ENCODE assay signal across 8 cellular contexts in genomic region chr3:52444860-52445793, GRCh38. TPM values are rescaled to one million over a fixed set of nuclear protein-coding genes. Genes with fewer than 3 reads are reported as not detected.
DNase-seq lines count a peak whose midpoint lies in the region; ATAC-seq, FAIRE-seq and TF ChIP-seq lines count a peak whose summit lies in the region.

TSS of gene SEMA3G (minus strand) at chr3:52445103. CDS start at chr3:52445027, 76 bp downstream.

- H3K27me3 ChIP-seq in H1 (replicated peaks in 1 of 4; ENCODE audit: control insufficient read depth in 3 of 4, extremely low read depth in 1 of 4, insufficient read depth in 3 of 4, low read length in 3 of 4) = 0 out of 7 replicates have a peak, but pooled peaks cover 0 to 2% (median 0%) of the 10 kb centered on the region in 4 experiments

- no peaks in the 10 kb centered on the region for H3K36me3 Mint-ChIP-seq in activated CD8-positive, alpha-beta T cell treated with anti-CD3 and anti-CD28 coated beads, Interleukin-2, amount 10 ng/mL, durations not matched to agents 7 days and 5 days (ENCODE audit: low read depth)
- H3K36me3 Mint-ChIP-seq in naive B cell = no peaks in the 10 kb centered on the region

- peak within 1 kb of the TSS; percentile 99; the same call in 1 of the 2 replicates for H2BK15ac ChIP-seq in H1 (ENCODE audit: low read length)

- peak within 1 kb of the TSS; percentile 98 for H2AK5ac ChIP-seq in H1 (ENCODE audit: low read depth, low read length)

- peak within 1 kb of the TSS; percentile 87; the same call in 1 of the 2 replicates for H2BK5ac ChIP-seq in H1 (ENCODE audit: low read depth, low read length)

- H2BK120ac ChIP-seq in H1 (replicated peaks; ENCODE audit: low read depth, low read length) = no peak within 1 kb of the TSS

- POLR2A ChIA-PET in activated CD8-positive, alpha-beta T cell treated with anti-CD3 and anti-CD28 coated beads, Interleukin-2, amount 10 ng/mL, durations not matched to agents 7 days and 5 days (lab: Charles Lee) = interaction anchor here (1.5 kb wide), 1 partner anchor 33 kb away, joined by 9 read pairs; no protein-coding TSS in a partner anchor
- POLR2A ChIA-PET in H1 (lab: Charles Lee; ENCODE audit: partially characterized antibody) = interaction anchor here (0.6 to 12.3 kb wide), 9 partner anchors 8 to 774 kb away, joined by 3 to 112 read pairs (median 3); partner anchors contain the start of genes RPL29, TNNC1 and UQCC5

- peaks cover 19% of the 10 kb centered on the region for H3K4me1 Mint-ChIP-seq in activated CD8-positive, alpha-beta T cell treated with anti-CD3 and anti-CD28 coated beads, Interleukin-2, amount 10 ng/mL, durations not matched to agents 7 days and 5 days (ENCODE audit: low read depth)
- peaks cover 5 to 20% (median 10%) of the 10 kb centered on the region in 3 donors for H3K4me1 Mint-ChIP-seq in naive B cell

- H2BK20ac ChIP-seq in H1 (ENCODE audit: low read length) = no peak within 1 kb of the TSS

- no peaks in the 10 kb centered on the region for H3K79me2 ChIP-seq in H1 (ENCODE audit: control insufficient read depth in 1 of 2, insufficient read depth in 2 of 2, low read length in 2 of 2)

- H3K9ac ChIP-seq in H1 (replicated peaks in 1 of 4; ENCODE audit: extremely low read depth in 1 of 4, low read depth in 3 of 4, low read length in 3 of 4) = 0 out of 7 replicates have a peak within 1 kb of the TSS, but pooled peaks of 1 of the 4 experiments have one; percentile 11

- H3K27ac Mint-ChIP-seq in activated CD8-positive, alpha-beta T cell treated with anti-CD3 and anti-CD28 coated beads, Interleukin-2, amount 10 ng/mL, durations not matched to agents 7 days and 5 days = peak within 1 kb of the TSS; percentile 30
- no peak within 1 kb of the TSS for H3K27ac Mint-ChIP-seq in naive B cell

- H3K23ac ChIP-seq in H1 (ENCODE audit: insufficient read length) = no peak within 1 kb of the TSS

- TF ChIP-seq POLR2A in H1 (IDR thresholded peaks at IDR 0.05; ENCODE audit: control extremely low read depth in 1 of 2, low read depth in 2 of 2, low read length in 2 of 2) = peak in 1 of 2 experiments; percentile 71; a peak in 2 of 3 replicates

- H3K4me3 ChIP-seq in H1 (ENCODE audit: extremely low read depth in 1 of 4, insufficient read depth in 2 of 4, low read depth in 3 of 4, low read length in 4 of 4) = peak within 1 kb of the TSS in 1 of 4 experiments; percentile 38; a peak in 2 of 8 replicates

- H3K4me2 ChIP-seq in H1 (ENCODE audit: insufficient read depth in 1 of 2, low read depth in 2 of 2, low read length in 2 of 2) = peak within 1 kb of the TSS; percentile 40 to 59

- no peaks in the 10 kb centered on the region for H3K36me3 ChIP-seq in H1 (ENCODE audit: control insufficient read depth in 2 of 4, insufficient read depth in 4 of 4, low read length in 3 of 4)

- H4K8ac ChIP-seq in H1 (ENCODE audit: extremely low read depth, insufficient read depth, low read length) = peak within 1 kb of the TSS; percentile 30

- H3K4me3 Mint-ChIP-seq in activated CD8-positive, alpha-beta T cell treated with anti-CD3 and anti-CD28 coated beads, Interleukin-2, amount 10 ng/mL, durations not matched to agents 7 days and 5 days = no peak within 1 kb of the TSS
- H3K4me3 Mint-ChIP-seq in naive B cell = peak within 1 kb of the TSS in 1 of 8 donors; percentile 80

- TF ChIP-seq EP300 in H1 (IDR thresholded peaks at IDR 0.05; ENCODE audit: borderline replicate concordance in 1 of 2, low read depth in 2 of 2, low read length in 2 of 2) = no peak

- no peaks in the 10 kb centered on the region for H3K27me3 Mint-ChIP-seq in activated CD8-positive, alpha-beta T cell treated with anti-CD3 and anti-CD28 coated beads, Interleukin-2, amount 10 ng/mL, durations not matched to agents 7 days and 5 days (ENCODE audit: low read depth)
- peaks cover 0 to 13% (median 0%) of the 10 kb centered on the region in 3 donors for H3K27me3 Mint-ChIP-seq in naive B cell

- 47% methylated on average over 12 of the region's 19 CpGs; no CpG with 5 or more reads in 1 of the 2 experiments for WGBS in H1 (ENCODE audit: extremely low coverage in 1 of 2, insufficient coverage in 1 of 2, insufficient read length in 1 of 2, insufficient replicate concordance in 2 of 2, low coverage in 1 of 2, low lambda C conversion rate in 2 of 2, missing lambda C conversion rate in 1 of 2), 2 experiments

- no peak within 1 kb of the TSS for H2AFZ ChIP-seq in H1 (ENCODE audit: low read length)

- peak within 1 kb of the TSS; percentile 96; the same call in 1 of the 2 replicates for H2BK12ac ChIP-seq in H1 (ENCODE audit: low read depth, low read length)

- H4K91ac ChIP-seq in H1 (replicated peaks; ENCODE audit: insufficient read length, low read length) = peak within 1 kb of the TSS; percentile 5

- H3K18ac ChIP-seq in H1 (ENCODE audit: extremely low read depth, low read length) = peak within 1 kb of the TSS; percentile 26

- CTCF ChIA-PET in activated CD8-positive, alpha-beta T cell treated with anti-CD3 and anti-CD28 coated beads, Interleukin-2, amount 10 ng/mL, durations not matched to agents 7 days and 5 days (lab: Charles Lee) = interaction anchor here (0.9 to 6.5 kb wide), 10 partner anchors 12 to 225 kb away, joined by 3 to 131 read pairs (median 6); partner anchors contain the start of genes UQCC5 and WDR82
- CTCF ChIA-PET in H1 (lab: Charles Lee; ENCODE audit: partially characterized antibody) = interaction anchor here (1.0 to 12.8 kb wide), 26 partner anchors 8 to 376 kb away, joined by 3 to 109 read pairs (median 4); partner anchors contain the start of genes TLR9 and TNNC1

- no peak within 1 kb of the TSS for H3K4ac ChIP-seq in H1 (replicated peaks; ENCODE audit: insufficient read length, low read depth, low read length)

- H3K27ac ChIP-seq in H1 (ENCODE audit: low read depth, low read length) = no peak within 1 kb of the TSS

- H3K9me3 Mint-ChIP-seq in activated CD8-positive, alpha-beta T cell treated with anti-CD3 and anti-CD28 coated beads, Interleukin-2, amount 10 ng/mL, durations not matched to agents 7 days and 5 days (ENCODE audit: insufficient read depth) = no peaks in the 10 kb centered on the region
- H3K9me3 Mint-ChIP-seq in naive B cell = no peaks in the 10 kb centered on the region

- H3K14ac ChIP-seq in H1 (ENCODE audit: insufficient read length) = no peak within 1 kb of the TSS

- H4K5ac ChIP-seq in H1 (ENCODE audit: insufficient read length, low read depth, low read length) = peak within 1 kb of the TSS; percentile 41

- ATAC-seq in HG02981 (IDR thresholded peaks at IDR 0.05; ENCODE audit: unreplicated experiment) = peak; percentile 79
- ATAC-seq in activated CD8-positive, alpha-beta T cell treated with anti-CD3 and anti-CD28 coated beads, Interleukin-2, amount 10 ng/mL, durations not matched to agents 7 days and 5 days = peak; percentile 98
- ATAC-seq in naive B cell (ENCODE audit: low read depth in 2 of 2) = peak; percentile 91
- peak; percentile 95 for ATAC-seq in stimulated activated naive CD8-positive, alpha-beta T cell treated with anti-CD3 and anti-CD28 coated beads, Interleukin-15, Interleukin-2, amounts not matched to agents 100 U/mL and 50 U/mL, for 24 hours

- TF ChIP-seq CTCF in H1 (IDR thresholded peaks at IDR 0.05; ENCODE audit: control extremely low read depth in 1 of 3, insufficient read depth in 1 of 3, low read depth in 1 of 3, low read length in 3 of 3) = peak in 2 of 3 experiments; percentile 73; a peak in 3 of 4 replicates

- peaks cover 4% of the 10 kb centered on the region; the same call in 1 of the 2 replicates for H3K23me2 ChIP-seq in H1 (ENCODE audit: low read depth, low read length)

- no peak for FAIRE-seq in H1 (lab: Jason Lieb, UNC)

- H3K56ac ChIP-seq in H1 (replicated peaks; ENCODE audit: insufficient read length, low read depth, low read length) = no peak within 1 kb of the TSS

- H4K20me1 ChIP-seq in H1 (replicated peaks in 1 of 2; ENCODE audit: control insufficient read depth in 1 of 2, insufficient read depth in 2 of 2, low read length in 2 of 2) = no peaks in the 10 kb centered on the region

- H3K79me1 ChIP-seq in H1 (ENCODE audit: low read depth, low read length) = peaks cover 3% of the 10 kb centered on the region; the same call in 1 of the 2 replicates

- peak; percentile 16 to 26 (median 24) for DNase-seq in NCI-H1417 (lab: John Stamatoyannopoulos, UW)
- no peak for DNase-seq in NCI-H1417 treated with DMSO at 0.1 percent for 48 hours (lab: John Stamatoyannopoulos, UW)
- peak; percentile 22 for DNase-seq in NCI-H82 treated with DMSO at 0.1 percent for 48 hours (lab: John Stamatoyannopoulos, UW; ENCODE audit: unreplicated experiment)
- DNase-seq in activated CD8-positive, alpha-beta T cell treated with anti-CD3 and anti-CD28 coated beads, Interleukin-2, amount 10 ng/mL, durations not matched to agents 7 days and 5 days = peak; percentile 90
- DNase-seq in H1 (ENCODE audit: low read depth in 1 of 2, low spot score in 2 of 2) = peak; percentile 56 to 87
- peak; percentile 63 for DNase-seq in naive B cell
- peak; percentile 80 for DNase-seq in stimulated activated naive CD8-positive, alpha-beta T cell treated with anti-CD3 and anti-CD28 coated beads, Interleukin-15, Interleukin-2, amounts not matched to agents 100 U/mL and 50 U/mL, for 24 hours

- TF ChIP-seq RAD21 in H1 (IDR thresholded peaks at IDR 0.05 in 1 of 2, conservative IDR thresholded peaks at IDR 0.05 in 1 of 2; ENCODE audit: low read depth in 2 of 2, low read length in 2 of 2) = peak in 1 of 2 experiments; percentile 33; a peak in 2 of 4 replicates

- H3K4me1 ChIP-seq in H1 (replicated peaks in 1 of 4; ENCODE audit: control insufficient read depth in 3 of 4, insufficient read depth in 4 of 4, low read length in 3 of 4) = peaks cover 0 to 14% (median 7%) of the 10 kb centered on the region in 4 experiments; a peak in 5 of 7 replicates

- no peaks in the 10 kb centered on the region for H3K9me3 ChIP-seq in H1 (ENCODE audit: insufficient read depth in 2 of 2, low read depth in 1 of 2, low read length in 1 of 2)

TF ChIP-seq in H1, 55 proteins besides CTCF, POLR2A, EP300 and RAD21 (continues in another document):
- no peak for TF ChIP-seq TEAD4 (IDR thresholded peaks at IDR 0.05; ENCODE audit: low read depth, low read length)
- no peak for TF ChIP-seq EGR1 (IDR thresholded peaks at IDR 0.05; ENCODE audit: borderline replicate concordance, low read depth, low read length)
- peak; percentile 28; the same call in 1 of the 2 replicates for TF ChIP-seq GABPA (IDR thresholded peaks at IDR 0.05; ENCODE audit: borderline replicate concordance, insufficient read depth, low read length)

RNA-seq across cellular contexts. Expression of gene SEMA3G, which starts in this region (rescaled TPM):
- total RNA-seq in activated CD8-positive, alpha-beta T cell treated with anti-CD3 and anti-CD28 coated beads, Interleukin-2, amount 10 ng/mL, durations not matched to agents 7 days and 5 days = under 1 TPM; 0.13 to 0.21 TPM
- total RNA-seq in H1 (2021; fragmentation: NEBNext Ultra II Directional; extraction: Animal tissue kit (Norgen Biotek cat#: 25700)) = 1.5 TPM in 2 replicates
- polyA plus RNA-seq in H1 (2011; rRNA removed) (0.95 and 2.4 TPM in 2 replicates), naive B cell (ENCODE audit: low read depth in 6 of 6) (not detected)
- polyA plus RNA-seq in H1 (2011; cell fraction: cytosol; rRNA removed) = 1.0 TPM
- polyA plus RNA-seq in H1 (2011; cell fraction: nucleus; rRNA removed) = 2.2 TPM
- polyA plus RNA-seq in H1 (2012, experiment 1 of 2) = 1.0 to 1.8 TPM (median 1.2 TPM) in 4 replicates
- polyA plus RNA-seq in H1 (2012, experiment 2 of 2) = 0.50 TPM
- 1.3 TPM for polyA plus RNA-seq in H1 (2013, experiment 1 of 2)
- polyA plus RNA-seq in H1 (2013, experiment 2 of 2) = 1.1 TPM
- polyA minus RNA-seq in H1 (2011; rRNA and poly(A)+ RNA removed) = 1.1 and 1.4 TPM in 2 replicates
- polyA minus RNA-seq in H1 (2011; cell fraction: cytosol; rRNA and poly(A)+ RNA removed) = 1.5 TPM
- 1.8 TPM for polyA minus RNA-seq in H1 (2011; cell fraction: nucleus; rRNA and poly(A)+ RNA removed)

Comparison
In these comparisons a context has a peak if more than half of its experiments do, and no peak if none do; other contexts are left out.
1. Peak in DNase-seq and ATAC-seq in activated CD8-positive, alpha-beta T cell treated with anti-CD3 and anti-CD28 coated beads, Interleukin-2, amount 10 ng/mL, durations not matched to agents 7 days and 5 days; RNA of the gene not detected or under 1 TPM.
2. Peak in DNase-seq and ATAC-seq in naive B cell; RNA of the gene not detected or under 1 TPM.